In genomic region chr1:110554871-110555801, GRCh38 we compare ENCODE assay signal across 8 cellular contexts. TPM values are rescaled to one million over a fixed set of nuclear protein-coding genes. Genes with fewer than 3 reads are reported as not detected.
DNase-seq lines count a peak whose midpoint lies in the region; ATAC-seq and TF ChIP-seq lines count a peak whose summit lies in the region.

No MANE protein-coding gene starts in this region.

- H3K27ac ChIP-seq in DOHH2 (ENCODE audit: low read depth, low read length): no peak overlapping the region

- no peaks in the 10 kb centered on the region for H4K20me1 ChIP-seq in DOHH2 (ENCODE audit: control insufficient read depth, insufficient read depth, low read depth, low read length)

- intact Hi-C loops in activated T-helper 1 cell treated with anti-CD3 and anti-CD28 coated beads, Interleukin-12 subunit alpha, Interleukin-12 subunit beta, Interleukin-2, Interleukin-4 antibody, amounts not matched to agents 30 ng/mL and 10 ng/mL and 1 ng/mL, durations not matched to agents 14 hours and 24 hours and 36 hours (cut with micrococcal nuclease): loop anchor here (1.0 to 2.0 kb wide), 2 partner anchors 60 to 228 kb away; no protein-coding TSS in a partner anchor

- H3K27me3 ChIP-seq in DOHH2 (ENCODE audit: control insufficient read depth, low read length): peaks cover 58% of the 10 kb centered on the region

- no peak overlapping the region for H3K27ac Mint-ChIP-seq in activated T-helper 1 cell treated with anti-CD3 and anti-CD28 coated beads, Interleukin-12 subunit alpha, Interleukin-12 subunit beta, Interleukin-2, Interleukin-4 antibody, amounts not matched to agents 30 ng/mL and 10 ng/mL and 1 ng/mL, durations not matched to agents 14 hours and 24 hours and 36 hours

- H3K4me3 ChIP-seq in DOHH2 (ENCODE audit: low read length) (no peak overlapping the region), fibroblast of villous mesenchyme (ENCODE audit: low read depth, low read length) (peak overlapping the region; percentile 33)

- H3K4me1 Mint-ChIP-seq in activated T-helper 1 cell treated with anti-CD3 and anti-CD28 coated beads, Interleukin-12 subunit alpha, Interleukin-12 subunit beta, Interleukin-2, Interleukin-4 antibody, amounts not matched to agents 30 ng/mL and 10 ng/mL and 1 ng/mL, durations not matched to agents 14 hours and 24 hours and 36 hours (ENCODE audit: low read depth): no peaks in the 10 kb centered on the region

- no peaks in the 10 kb centered on the region for H3F3A ChIP-seq in DOHH2 (ENCODE audit: control insufficient read depth, insufficient read depth)

- no peak for ATAC-seq in HG03095 (IDR thresholded peaks at IDR 0.05; ENCODE audit: unreplicated experiment)

- DNase-seq in NCI-H146 (lab: John Stamatoyannopoulos, UW) (peak; percentile 70), fibroblast of villous mesenchyme (ENCODE audit: low read depth) (peak; percentile 7), nucleus accumbens (lab: John Stamatoyannopoulos, UW) (peak in 52 of 56 donors; percentile 15 to 89 (median 66)), superior temporal gyrus (ENCODE audit: extremely low spot score) (peak; percentile 72), ureter (ENCODE audit: low spot score) (no peak)
- DNase-seq in activated T-helper 1 cell treated with anti-CD3 and anti-CD28 coated beads, Interleukin-12 subunit alpha, Interleukin-12 subunit beta, Interleukin-2, Interleukin-4 antibody, amounts not matched to agents 30 ng/mL and 10 ng/mL and 1 ng/mL, durations not matched to agents 14 hours and 24 hours and 36 hours (ENCODE audit: low spot score): peak; percentile 45

- no peaks in the 10 kb centered on the region for H3K36me3 Mint-ChIP-seq in activated T-helper 1 cell treated with anti-CD3 and anti-CD28 coated beads, Interleukin-12 subunit alpha, Interleukin-12 subunit beta, Interleukin-2, Interleukin-4 antibody, amounts not matched to agents 30 ng/mL and 10 ng/mL and 1 ng/mL, durations not matched to agents 14 hours and 24 hours and 36 hours (ENCODE audit: low read depth)

- H3K4me3 Mint-ChIP-seq in activated T-helper 1 cell treated with anti-CD3 and anti-CD28 coated beads, Interleukin-12 subunit alpha, Interleukin-12 subunit beta, Interleukin-2, Interleukin-4 antibody, amounts not matched to agents 30 ng/mL and 10 ng/mL and 1 ng/mL, durations not matched to agents 14 hours and 24 hours and 36 hours: peak overlapping the region; percentile 7

- H3K36me3 ChIP-seq in DOHH2 (ENCODE audit: control insufficient read depth, low read length): no peaks in the 10 kb centered on the region

- TF ChIP-seq CTCF in DOHH2 (IDR thresholded peaks at IDR 0.05; ENCODE audit: low read depth, low read length, poor library complexity, severe bottlenecking) (peak; percentile 46), fibroblast of villous mesenchyme (IDR thresholded peaks at IDR 0.05; ENCODE audit: insufficient read depth, low read depth, low read length) (peak; percentile 56)

- no peaks in the 10 kb centered on the region for H3K9me2 ChIP-seq in DOHH2 (replicated peaks; ENCODE audit: control insufficient read depth, low read length)

- H3K27me3 Mint-ChIP-seq in activated T-helper 1 cell treated with anti-CD3 and anti-CD28 coated beads, Interleukin-12 subunit alpha, Interleukin-12 subunit beta, Interleukin-2, Interleukin-4 antibody, amounts not matched to agents 30 ng/mL and 10 ng/mL and 1 ng/mL, durations not matched to agents 14 hours and 24 hours and 36 hours (ENCODE audit: insufficient read depth): peaks cover 57% of the 10 kb centered on the region

- H3K4me2 ChIP-seq in DOHH2 (ENCODE audit: low read length): no peak overlapping the region

- H3K9me3 ChIP-seq in DOHH2 (ENCODE audit: control insufficient read depth, insufficient read depth, low read length): no peaks in the 10 kb centered on the region

- H3K9me3 Mint-ChIP-seq in activated T-helper 1 cell treated with anti-CD3 and anti-CD28 coated beads, Interleukin-12 subunit alpha, Interleukin-12 subunit beta, Interleukin-2, Interleukin-4 antibody, amounts not matched to agents 30 ng/mL and 10 ng/mL and 1 ng/mL, durations not matched to agents 14 hours and 24 hours and 36 hours: no peaks in the 10 kb centered on the region

- no peaks in the 10 kb centered on the region for H3K79me2 ChIP-seq in DOHH2 (ENCODE audit: control insufficient read depth, low read length)

- no peaks in the 10 kb centered on the region for H3K4me1 ChIP-seq in DOHH2 (ENCODE audit: control insufficient read depth, low read length)

RNA-seq across cellular contexts. Expression of gene KCNA10, which starts 36.2 kb away (rescaled TPM):
- total RNA-seq in activated T-helper 1 cell treated with anti-CD3 and anti-CD28 coated beads, Interleukin-12 subunit alpha, Interleukin-12 subunit beta, Interleukin-2, Interleukin-4 antibody, amounts not matched to agents 30 ng/mL and 10 ng/mL and 1 ng/mL, durations not matched to agents 14 hours and 24 hours and 36 hours: not detected in 2 replicates
- total RNA-seq in fibroblast of villous mesenchyme (not detected in 2 replicates), ureter (not detected)

RNA-seq across cellular contexts. Expression of gene KCNA2, which starts 51.0 kb away (rescaled TPM):
- 1.1 and 1.7 TPM in 2 replicates for total RNA-seq in activated T-helper 1 cell treated with anti-CD3 and anti-CD28 coated beads, Interleukin-12 subunit alpha, Interleukin-12 subunit beta, Interleukin-2, Interleukin-4 antibody, amounts not matched to agents 30 ng/mL and 10 ng/mL and 1 ng/mL, durations not matched to agents 14 hours and 24 hours and 36 hours
- total RNA-seq in fibroblast of villous mesenchyme (under 0.01 TPM in 1 of 2 replicates, not detected in the other), ureter (2.6 TPM)
